13 cellular contexts compared by ENCODE assay signal in genomic region chr7:48083114-48083830, GRCh38. TPM values are rescaled to one million over a fixed set of nuclear protein-coding genes. Genes with fewer than 3 reads are reported as not detected.
DNase-seq lines count a peak whose midpoint lies in the region; ATAC-seq, FAIRE-seq and TF ChIP-seq lines count a peak whose summit lies in the region.
"Had no signal": no experiment of that assay in that cellular context is flagged by ENCODE, and none has a peak within 500 bp of the region (broad histone marks: within the 10 kb centered on the region; RNA-seq: fewer than 3 reads in every experiment).

No MANE protein-coding gene starts in this region.

- DNase-seq in AG10803 (ENCODE audit: low read depth) (peak; percentile 65), astrocyte (ENCODE audit: low read depth) (peak; percentile 85), left lobe of liver (ENCODE audit: low spot score) (no peak), nucleus accumbens (lab: John Stamatoyannopoulos, UW) (no peak), ureter (ENCODE audit: low spot score) (no peak), GM13977 (ENCODE audit: low spot score) (no peak)
- DNase-seq: dermis blood vessel endothelial cell, GOT3, NCI-H1930 had no signal

- H3K27me3 ChIP-seq in HUES48 (ENCODE audit: control insufficient read depth, insufficient read depth, low read length) (no peaks in the 10 kb centered on the region), astrocyte (ENCODE audit: insufficient read depth, low read length) (no peaks in the 10 kb centered on the region)

- H3K27ac Mint-ChIP-seq in astrocyte (ENCODE audit: unreplicated experiment) = no peak overlapping the region
- H3K27ac Mint-ChIP-seq: progenitor cell of endocrine pancreas had no signal

- ATAC-seq in left lobe of liver = peak; percentile 46
- no peak for ATAC-seq in GM21619 (IDR thresholded peaks at IDR 0.05; ENCODE audit: unreplicated experiment)

- H3K36me3 ChIP-seq in HUES48 (ENCODE audit: control insufficient read depth, insufficient read depth, low read length) = no peaks in the 10 kb centered on the region
- H3K36me3 ChIP-seq in astrocyte (ENCODE audit: insufficient read depth, low read length) = no peaks in the 10 kb centered on the region

- TF ChIP-seq CTCF in AG10803 (conservative IDR thresholded peaks at IDR 0.05; ENCODE audit: low read length) = no peak
- TF ChIP-seq CTCF in astrocyte (IDR thresholded peaks at IDR 0.05; ENCODE audit: insufficient read depth, low read depth, low read length) = no peak
- TF ChIP-seq CTCF in GM13977 (IDR thresholded peaks at IDR 0.05; ENCODE audit: extremely low read depth, insufficient read depth, missing control alignments) = no peak

- no peak overlapping the region for H2AFZ ChIP-seq in astrocyte (ENCODE audit: low read depth, low read length)

- no peaks in the 10 kb centered on the region for H3K27me3 Mint-ChIP-seq in astrocyte (ENCODE audit: low read depth, unreplicated experiment)

- H3K36me3 Mint-ChIP-seq in astrocyte (ENCODE audit: low read depth, unreplicated experiment) = no peaks in the 10 kb centered on the region

- no peak overlapping the region for H3K9ac ChIP-seq in HUES48 (ENCODE audit: low read depth, low read length)
- peak overlapping the region; percentile 47 for H3K9ac ChIP-seq in astrocyte (ENCODE audit: low read length)

- H3K9me3 Mint-ChIP-seq in astrocyte (ENCODE audit: unreplicated experiment) = peaks cover 1% of the 10 kb centered on the region

- H3K9me3 ChIP-seq in HUES48 (ENCODE audit: control insufficient read depth, insufficient read depth, low read length) (0 out of 2 replicates have a peak, but pooled peaks cover 3% of the 10 kb centered on the region), astrocyte (ENCODE audit: insufficient read depth, low read depth, low read length) (no peaks in the 10 kb centered on the region)

- no peaks in the 10 kb centered on the region for H3K79me2 ChIP-seq in astrocyte (ENCODE audit: insufficient read depth, low read length)

- FAIRE-seq in astrocyte (lab: Jason Lieb, UNC) = no peak
- FAIRE-seq: D721Med had no signal

- no peaks in the 10 kb centered on the region for H4K20me1 ChIP-seq in astrocyte (ENCODE audit: insufficient read depth, low read length)

- in situ Hi-C loops in GM13977 (cut with MboI; ENCODE audit: low pct_unique_long_range_greater_than_20kb, low sequenced_read_pairs, unreplicated experiment) = no loop called here

- peaks cover 50% of the 10 kb centered on the region for H3K4me1 Mint-ChIP-seq in astrocyte (ENCODE audit: low read depth, unreplicated experiment)

- peaks cover 23% of the 10 kb centered on the region for H3K4me1 ChIP-seq in HUES48 (ENCODE audit: control insufficient read depth, insufficient read depth, low read length)
- H3K4me1 ChIP-seq in astrocyte (ENCODE audit: insufficient read depth, low read length) = peaks cover 47% of the 10 kb centered on the region

- H3K27ac ChIP-seq in HUES48 (ENCODE audit: low read depth, low read length) (peak overlapping the region; percentile 1), astrocyte (ENCODE audit: low read depth, low read length) (peak overlapping the region; percentile 83)

- H3K4me2 ChIP-seq in astrocyte (ENCODE audit: low read length) = peak overlapping the region; percentile 40

- H3K4me3 Mint-ChIP-seq in astrocyte (ENCODE audit: unreplicated experiment) = no peak overlapping the region

- H3K4me3 ChIP-seq in AG10803 (ENCODE audit: low read length) (no peak overlapping the region), HUES48 (ENCODE audit: low read depth, low read length) (no peak overlapping the region), astrocyte (ENCODE audit: insufficient read depth, low read depth, low read length) (no peak overlapping the region)

RNA-seq across cellular contexts. Expression of gene UPP1, which starts 5.8 kb away (rescaled TPM):
- total RNA-seq in astrocyte = 33.6 and 54.2 TPM in 2 replicates
- 8.1 TPM for total RNA-seq in left lobe of liver
- 58.2 TPM for total RNA-seq in ureter

RNA-seq across cellular contexts. Expression of gene C7orf57, which starts 47.9 kb away (rescaled TPM):
- total RNA-seq in astrocyte (not detected in 2 replicates), left lobe of liver (not detected), ureter (0.42 TPM)
- total RNA-seq: dermis blood vessel endothelial cell, progenitor cell of endocrine pancreas had no signal

RNA-seq across cellular contexts. Expression of gene SUN3, which starts 54.4 kb away (rescaled TPM):
- not detected in 2 replicates for total RNA-seq in astrocyte
- not detected for total RNA-seq in left lobe of liver
- total RNA-seq in ureter = not detected
- total RNA-seq: dermis blood vessel endothelial cell, progenitor cell of endocrine pancreas had no signal

Comparison
In these comparisons a context has a peak if more than half of its experiments do, and no peak if none do; other contexts are left out.
1. DNase-seq: peak in AG10803 (single experiment) and astrocyte (single experiment); none in left lobe of liver (single experiment), nucleus accumbens (0 of 56), ureter (single experiment) and GM13977 (single experiment).